ENCODE assay signal across 14 cellular contexts in the genomic region with DNA sequence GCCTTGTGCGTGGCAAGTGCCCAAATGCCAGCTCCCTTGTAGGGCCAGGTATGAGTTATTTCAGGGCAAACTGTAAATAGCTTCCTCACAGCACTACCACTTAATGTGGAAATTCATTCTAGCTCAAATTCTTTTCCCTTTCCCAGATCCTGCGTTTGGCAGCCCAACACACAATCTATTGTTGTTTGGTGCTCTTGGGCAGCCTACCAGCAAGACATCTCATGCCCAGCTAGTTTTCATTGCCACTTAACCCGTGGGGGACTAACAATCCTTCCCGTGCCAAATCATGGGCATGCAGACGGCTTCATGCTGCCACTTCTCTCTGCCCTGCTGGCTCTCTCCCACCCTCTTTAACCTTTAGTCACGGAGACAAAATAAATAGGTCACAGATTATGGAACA.
DNase-seq lines count a peak whose midpoint lies in the region; TF ChIP-seq lines count a peak whose summit lies in the region.
"Had no signal": no experiment of that assay in that cellular context is flagged by ENCODE, and none has a peak within 500 bp of the region (broad histone marks: within the 10 kb centered on the region; RNA-seq: fewer than 3 reads in every experiment).

No MANE protein-coding gene starts in this region.

- no peak overlapping the region for H3K27ac Mint-ChIP-seq in endothelial cell (ENCODE audit: unreplicated experiment)
- H3K27ac Mint-ChIP-seq in activated naive CD4-positive, alpha-beta T cell treated with anti-CD3 and anti-CD28 coated beads, Interleukin-2, amount 10 ng/mL, durations not matched to agents 7 days and 5 days, result no peak overlapping the region
- H3K27ac Mint-ChIP-seq: T-helper 17 cell had no signal

- CTCF ChIA-PET in activated naive CD4-positive, alpha-beta T cell treated with anti-CD3 and anti-CD28 coated beads, Interleukin-2, amount 10 ng/mL, durations not matched to agents 7 days and 5 days (lab: Charles Lee), result no interaction called here

- peaks cover 14% of the 10 kb centered on the region for H3K36me3 Mint-ChIP-seq in endothelial cell (ENCODE audit: low read depth, unreplicated experiment)
- no peaks in the 10 kb centered on the region for H3K36me3 Mint-ChIP-seq in activated naive CD4-positive, alpha-beta T cell treated with anti-CD3 and anti-CD28 coated beads, Interleukin-2, amount 10 ng/mL, durations not matched to agents 7 days and 5 days

- DNase-seq in NCI-H1105 (lab: John Stamatoyannopoulos, UW) (peak; percentile 13), SK-MEL-5 (ENCODE audit: low read depth, low spot score) (peak; percentile 61), hypothalamus (lab: John Stamatoyannopoulos, UW) (peak in 42 of 51 donors; percentile 1 to 69 (median 20)), superior temporal gyrus (ENCODE audit: extremely low spot score) (peak; percentile 51), endothelial cell (ENCODE audit: low spot score) (no peak), amniotic stem cell (lab: John Stamatoyannopoulos, UW) (no peak)
- no peak for DNase-seq in activated naive CD4-positive, alpha-beta T cell treated with anti-CD3 and anti-CD28 coated beads, Interleukin-2, amount 10 ng/mL, durations not matched to agents 7 days and 5 days
- DNase-seq: activated CD4-positive, CD25-positive, alpha-beta regulatory T cell; BE2C; NCI-H1048; NCI-H2227 treated with DMSO at 0.1 percent for 48 hours; stimulated activated CD4-positive, alpha-beta T cell treated with anti-CD3 and anti-CD28 coated beads, Interleukin-4, amount 100 ng/mL, for 4 hours; stimulated activated CD8-positive, alpha-beta memory T cell treated with anti-CD3 and anti-CD28 coated beads, Interleukin-4, amount 100 ng/mL, for 48 hours; T-helper 17 cell had no signal

- TF ChIP-seq CTCF in endothelial cell (IDR thresholded peaks at IDR 0.05; ENCODE audit: unreplicated experiment), result no peak

- no peaks in the 10 kb centered on the region for H3K4me1 Mint-ChIP-seq in endothelial cell (ENCODE audit: unreplicated experiment)
- no peaks in the 10 kb centered on the region for H3K4me1 Mint-ChIP-seq in activated naive CD4-positive, alpha-beta T cell treated with anti-CD3 and anti-CD28 coated beads, Interleukin-2, amount 10 ng/mL, durations not matched to agents 7 days and 5 days
- H3K4me1 Mint-ChIP-seq: T-helper 17 cell had no signal

- no peak overlapping the region for H3K4me3 Mint-ChIP-seq in endothelial cell (ENCODE audit: unreplicated experiment)
- H3K4me3 Mint-ChIP-seq in activated naive CD4-positive, alpha-beta T cell treated with anti-CD3 and anti-CD28 coated beads, Interleukin-2, amount 10 ng/mL, durations not matched to agents 7 days and 5 days, result no peak overlapping the region
- H3K4me3 Mint-ChIP-seq: T-helper 17 cell had no signal

- H3K27me3 Mint-ChIP-seq in endothelial cell (ENCODE audit: unreplicated experiment), result peaks cover 4% of the 10 kb centered on the region
- no peaks in the 10 kb centered on the region for H3K27me3 Mint-ChIP-seq in activated naive CD4-positive, alpha-beta T cell treated with anti-CD3 and anti-CD28 coated beads, Interleukin-2, amount 10 ng/mL, durations not matched to agents 7 days and 5 days
- H3K27me3 Mint-ChIP-seq: T-helper 17 cell had no signal

- peaks cover 6% of the 10 kb centered on the region for H3K9me3 Mint-ChIP-seq in endothelial cell (ENCODE audit: unreplicated experiment)
- H3K9me3 Mint-ChIP-seq in activated naive CD4-positive, alpha-beta T cell treated with anti-CD3 and anti-CD28 coated beads, Interleukin-2, amount 10 ng/mL, durations not matched to agents 7 days and 5 days, result peaks cover 10% of the 10 kb centered on the region

- in situ Hi-C loops in SK-MEL-5 (cut with HindIII; ENCODE audit: low pct_unique_long_range_greater_than_20kb, low sequenced_read_pairs), result no loop called here

Comparison
In these comparisons a context has a peak if more than half of its experiments do, and no peak if none do; other contexts are left out.
1. DNase-seq: peak in NCI-H1105 (single experiment), SK-MEL-5 (single experiment), hypothalamus (42 of 51) and superior temporal gyrus (single experiment); none in endothelial cell (single experiment), activated naive CD4-positive, alpha-beta T cell treated with anti-CD3 and anti-CD28 coated beads, Interleukin-2, amount 10 ng/mL, durations not matched to agents 7 days and 5 days (single experiment) and amniotic stem cell (single experiment).